Comparison of ENCODE assay signal across 29 cellular contexts in genomic region chr5:108696407-108696806, GRCh38.
"Had no signal": no experiment of that assay in that cellular context is flagged by ENCODE, and none has a peak within 500 bp of the region (broad histone marks: within the 10 kb centered on the region; RNA-seq: fewer than 3 reads in every experiment).

No MANE protein-coding gene starts in this region.

- H3K4me1 Mint-ChIP-seq: stimulated activated effector memory CD8-positive, alpha-beta T cell treated with anti-CD3 and anti-CD28 coated beads, Interleukin-12 subunit alpha, Interleukin-12 subunit beta, amount 100 ng/mL, for 72 hours; stimulated activated naive CD8-positive, alpha-beta T cell treated with anti-CD3 and anti-CD28 coated beads, Interleukin-15, amount 100 ng/mL, for 72 hours had no signal

- H3K36me3 Mint-ChIP-seq: stimulated activated effector memory CD8-positive, alpha-beta T cell treated with anti-CD3 and anti-CD28 coated beads, Interleukin-12 subunit alpha, Interleukin-12 subunit beta, amount 100 ng/mL, for 72 hours; stimulated activated memory B cell treated with anti-CD40 and anti-IgM and Interleukin-4, amounts not matched to agents 10 μg/mL and 1 μg/mL and 100 μg/mL, for 72 hours; stimulated activated naive B cell treated with anti-CD40 and anti-IgM and Interleukin-4, amounts not matched to agents 10 μg/mL and 1 μg/mL and 100 μg/mL, for 72 hours; type B pancreatic cell had no signal

- H3K27ac Mint-ChIP-seq: stimulated activated effector memory CD8-positive, alpha-beta T cell treated with anti-CD3 and anti-CD28 coated beads, Interleukin-12 subunit alpha, Interleukin-12 subunit beta, amount 100 ng/mL, for 72 hours; stimulated activated memory B cell treated with anti-CD40 and anti-IgM and Interleukin-4, amounts not matched to agents 10 μg/mL and 1 μg/mL and 100 μg/mL, for 72 hours; stimulated activated naive B cell treated with anti-CD40 and anti-IgM and Interleukin-4, amounts not matched to agents 10 μg/mL and 1 μg/mL and 100 μg/mL, for 72 hours; stimulated activated naive CD8-positive, alpha-beta T cell treated with anti-CD3 and anti-CD28 coated beads, Interleukin-15, Interleukin-2, amounts not matched to agents 100 ng/mL and 50 ng/mL, for 24 hours; type B pancreatic cell had no signal

- FAIRE-seq: urothelium cell line had no signal

- H3K27me3 Mint-ChIP-seq: type B pancreatic cell had no signal

- H3K9me3 Mint-ChIP-seq: stimulated activated effector memory CD8-positive, alpha-beta T cell treated with anti-CD3 and anti-CD28 coated beads, Interleukin-12 subunit alpha, Interleukin-12 subunit beta, amount 100 ng/mL, for 72 hours; stimulated activated memory B cell treated with anti-CD40 and anti-IgM and Interleukin-4, amounts not matched to agents 10 μg/mL and 1 μg/mL and 100 μg/mL, for 72 hours; stimulated activated naive B cell treated with anti-CD40 and anti-IgM and Interleukin-4, amounts not matched to agents 10 μg/mL and 1 μg/mL and 100 μg/mL, for 72 hours; stimulated activated naive CD8-positive, alpha-beta T cell treated with anti-CD3 and anti-CD28 coated beads, Interleukin-15, amount 100 ng/mL, for 72 hours; stimulated activated naive CD8-positive, alpha-beta T cell treated with anti-CD3 and anti-CD28 coated beads, Interleukin-15, Interleukin-2, amounts not matched to agents 100 ng/mL and 50 ng/mL, for 24 hours had no signal

- H3K27ac ChIP-seq: stomach, suprapubic skin, testis, thoracic aorta, thyroid gland, tibial artery, tibial nerve, transverse colon, upper lobe of left lung, upper lobe of right lung, uterus, vagina had no signal

- ATAC-seq: stimulated activated effector memory CD8-positive, alpha-beta T cell treated with anti-CD3 and anti-CD28 coated beads, Interleukin-12 subunit alpha, Interleukin-12 subunit beta, amount 100 ng/mL, for 72 hours; stimulated activated memory B cell treated with anti-CD40 and anti-IgM and Interleukin-4, amounts not matched to agents 10 μg/mL and 1 μg/mL and 100 μg/mL, for 72 hours; stimulated activated naive B cell treated with anti-CD40 and anti-IgM and Interleukin-4, amounts not matched to agents 10 μg/mL and 1 μg/mL and 100 μg/mL, for 72 hours; stimulated activated naive CD8-positive, alpha-beta T cell treated with anti-CD3 and anti-CD28 coated beads, Interleukin-15, amount 100 ng/mL, for 72 hours; stimulated activated naive CD8-positive, alpha-beta T cell treated with anti-CD3 and anti-CD28 coated beads, Interleukin-15, Interleukin-2, amounts not matched to agents 100 U/mL and 50 U/mL, for 24 hours; upper lobe of right lung had no signal

- DNase-seq: stimulated activated CD4-positive, alpha-beta T cell treated with anti-CD3 and anti-CD28 coated beads, Interleukin-2, amount 100 ng/mL, for 48 hours; stimulated activated CD4-positive, alpha-beta T cell treated with anti-CD3 and anti-CD28 coated beads, Interleukin-4, amount 100 ng/mL, for 1 hour; stimulated activated CD4-positive, alpha-beta T cell treated with anti-CD3 and anti-CD28 coated beads, Interleukin-4, amount 100 ng/mL, for 24 hours; stimulated activated CD4-positive, alpha-beta T cell treated with anti-CD3 and anti-CD28 coated beads, Interleukin-4, amount 100 ng/mL, for 4 hours; stimulated activated CD8-positive, alpha-beta memory T cell treated with anti-CD3 and anti-CD28 coated beads, Interleukin-4, amount 100 ng/mL, for 48 hours; stimulated activated naive B cell treated with anti-CD40 and anti-IgM and Interleukin-4, amounts not matched to agents 10 μg/mL and 1 μg/mL and 100 μg/mL, for 72 hours; stimulated activated naive CD4-positive, alpha-beta T cell; stimulated activated naive CD4-positive, alpha-beta T cell treated with Interleukin-2 at 50 U/mL for 16 hours; stimulated activated naive CD8-positive, alpha-beta T cell treated with anti-CD3 and anti-CD28 coated beads, Interleukin-15, amount 100 ng/mL, for 72 hours; stimulated activated naive CD8-positive, alpha-beta T cell treated with anti-CD3 and anti-CD28 coated beads, Interleukin-15, Interleukin-2, amounts not matched to agents 100 U/mL and 50 U/mL, for 24 hours; stomach; substantia nigra; testis; thyroid gland; tibial artery; transverse colon; trophoblast cell; upper lobe of left lung; upper lobe of right lung; uterus had no signal

- H3K27me3 ChIP-seq: stomach, suprapubic skin, testis, thyroid gland, tibial artery, tibial nerve, transverse colon, upper lobe of left lung, upper lobe of right lung, uterus, vagina had no signal

- H3K4me3 Mint-ChIP-seq: stimulated activated effector memory CD8-positive, alpha-beta T cell treated with anti-CD3 and anti-CD28 coated beads, Interleukin-12 subunit alpha, Interleukin-12 subunit beta, amount 100 ng/mL, for 72 hours; stimulated activated memory B cell treated with anti-CD40 and anti-IgM and Interleukin-4, amounts not matched to agents 10 μg/mL and 1 μg/mL and 100 μg/mL, for 72 hours; stimulated activated naive B cell treated with anti-CD40 and anti-IgM and Interleukin-4, amounts not matched to agents 10 μg/mL and 1 μg/mL and 100 μg/mL, for 72 hours; stimulated activated naive CD8-positive, alpha-beta T cell treated with anti-CD3 and anti-CD28 coated beads, Interleukin-15, amount 100 ng/mL, for 72 hours; stimulated activated naive CD8-positive, alpha-beta T cell treated with anti-CD3 and anti-CD28 coated beads, Interleukin-15, Interleukin-2, amounts not matched to agents 100 ng/mL and 50 ng/mL, for 24 hours; type B pancreatic cell had no signal

- H3K4me3 ChIP-seq: stomach, suprapubic skin, testis, thoracic aorta, thyroid gland, tibial artery, tibial nerve, transverse colon, upper lobe of left lung, upper lobe of right lung, uterus, vagina had no signal

- H3K9me3 ChIP-seq: stomach, suprapubic skin, testis, thoracic aorta, thyroid gland, tibial artery, tibial nerve, transverse colon, upper lobe of left lung, upper lobe of right lung, uterus, vagina had no signal

- H3K4me1 ChIP-seq: suprapubic skin, testis, thyroid gland, tibial artery, tibial nerve, transverse colon, upper lobe of left lung, upper lobe of right lung, uterus, vagina had no signal

- H3K36me3 ChIP-seq: stomach, suprapubic skin, thoracic aorta, thyroid gland, tibial artery, tibial nerve, transverse colon, upper lobe of left lung, upper lobe of right lung, uterus, vagina had no signal
